Comparison of ENCODE assay signal across 16 cellular contexts in the genomic region with DNA sequence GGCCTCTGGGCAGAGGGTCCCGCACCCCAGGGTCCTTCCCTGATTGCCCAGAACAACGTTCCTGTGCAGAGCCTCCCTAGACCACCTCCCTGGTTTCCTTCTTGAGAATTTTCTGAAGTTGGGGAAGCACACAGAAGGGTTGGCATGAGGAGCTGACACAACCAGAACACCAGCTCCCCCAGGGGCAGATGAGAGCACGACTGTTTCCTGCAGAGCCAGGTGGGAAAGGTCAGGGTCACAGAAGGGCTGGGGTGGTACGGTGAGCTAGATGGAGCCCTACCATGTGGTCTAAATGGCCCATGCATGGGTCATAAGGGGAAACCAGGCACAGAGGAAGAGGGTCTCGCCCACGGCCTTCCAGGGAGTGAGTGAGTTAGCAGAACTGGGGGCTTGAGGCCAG. TPM values are rescaled to one million over a fixed set of nuclear protein-coding genes. Genes with fewer than 3 reads are reported as not detected.
DNase-seq lines count a peak whose midpoint lies in the region; ATAC-seq and TF ChIP-seq lines count a peak whose summit lies in the region.
"Had no signal": no experiment of that assay in that cellular context is flagged by ENCODE, and none has a peak within 500 bp of the region (broad histone marks: within the 10 kb centered on the region; RNA-seq: fewer than 3 reads in every experiment).

No MANE protein-coding gene starts in this region.

- H3K4me1 Mint-ChIP-seq in CD14-positive monocyte: peaks cover 90% of the 10 kb centered on the region

- TF ChIP-seq CTCF in CD14-positive monocyte (IDR thresholded peaks at IDR 0.05) (no peak), GM12873 (IDR thresholded peaks at IDR 0.05; ENCODE audit: insufficient read depth, low read depth, low read length, missing control alignments) (peak; percentile 28), OCI-LY7 (conservative IDR thresholded peaks at IDR 0.05; ENCODE audit: low read length) (peak; percentile 50)

- H3K4me1 ChIP-seq in OCI-LY7 (ENCODE audit: insufficient read depth, low read length, poor library complexity, severe bottlenecking) (peaks cover 38% of the 10 kb centered on the region), mesendoderm (ENCODE audit: control insufficient read depth, low read depth, low read length) (peaks cover 8% of the 10 kb centered on the region)

- H3K9me3 ChIP-seq in OCI-LY7 (ENCODE audit: low read length): no peaks in the 10 kb centered on the region

- peak overlapping the region in 5 of 7 donors; percentile 63 to 82 (median 79) for H3K27ac Mint-ChIP-seq in CD14-positive monocyte
- H3K27ac Mint-ChIP-seq: T-cell had no signal

- H3K27me3 ChIP-seq in mesendoderm (ENCODE audit: insufficient read depth, low read length, poor library complexity): no peaks in the 10 kb centered on the region

- intact Hi-C loops in CD14-positive monocyte (cut with micrococcal nuclease): loop anchor here in 1 of 2 donors (5.0 kb wide), 1 partner anchor 33 kb away; no protein-coding TSS in a partner anchor
- intact Hi-C loops in OCI-LY7 (cut with micrococcal nuclease; ENCODE audit: unreplicated experiment): no loop called here

- H3K79me1 ChIP-seq in mesendoderm (ENCODE audit: low read length): peaks cover 2% of the 10 kb centered on the region

- no peak overlapping the region for H2AK5ac ChIP-seq in mesendoderm (ENCODE audit: low read length)

- H2AFZ ChIP-seq in OCI-LY7 (ENCODE audit: low read length): no peak overlapping the region

- H3K56ac ChIP-seq in mesendoderm (ENCODE audit: low read length): no peak overlapping the region

- no peak overlapping the region for H3K9ac ChIP-seq in mesendoderm (ENCODE audit: low read length)

- DNase-seq in CD14-positive monocyte (ENCODE audit: low spot score) (no peak), OCI-LY7 (ENCODE audit: low spot score) (peak; percentile 31), mesendoderm (peak; percentile 42), NCI-H1694 treated with DMSO at 0.1 percent for 48 hours (lab: John Stamatoyannopoulos, UW) (no peak), NCI-H187 treated with DMSO at 0.1 percent for 48 hours (lab: John Stamatoyannopoulos, UW) (no peak)
- DNase-seq: COR-L47, DMS53, IMR-90, NCI-H1048, NCI-H146, NCI-H2107, NCI-H69, T-cell had no signal

- no peak overlapping the region for H3K4ac ChIP-seq in mesendoderm (ENCODE audit: low read depth, low read length)

- H3K4me2 ChIP-seq in OCI-LY7 (ENCODE audit: low read length) (no peak overlapping the region), mesendoderm (ENCODE audit: low read length) (no peak overlapping the region)

- POLR2A ChIA-PET in OCI-LY7 (lab: Charles Lee): interaction anchor here (0.9 to 1.6 kb wide), 3 partner anchors 8 to 20 kb away, joined by 3 to 8 read pairs (median 5); no protein-coding TSS in a partner anchor

- no peak overlapping the region for H3K4me3 ChIP-seq in OCI-LY7 (ENCODE audit: low read depth, low read length, poor library complexity, severe bottlenecking)
- no peak overlapping the region for H3K4me3 ChIP-seq in mesendoderm (ENCODE audit: low read length)

- no peak overlapping the region for H2BK5ac ChIP-seq in mesendoderm (ENCODE audit: low read length)

- no peak overlapping the region for H3K18ac ChIP-seq in mesendoderm (ENCODE audit: low read length)

- no peak overlapping the region for H3K27ac ChIP-seq in OCI-LY7 (ENCODE audit: low read depth, low read length, poor library complexity, severe bottlenecking)
- no peak overlapping the region for H3K27ac ChIP-seq in mesendoderm (ENCODE audit: low read depth, low read length)

- peaks cover 0 to 1% (median 0%) of the 10 kb centered on the region in 7 donors for H3K9me3 Mint-ChIP-seq in CD14-positive monocyte
- H3K9me3 Mint-ChIP-seq: T-cell had no signal

- no TSS peak for BruUV-seq in OCI-LY7 (replicated peaks; lab: Mats Ljungman, UMichigan)

- no peaks in the 10 kb centered on the region for H3K9me2 ChIP-seq in OCI-LY7 (ENCODE audit: insufficient read depth, low read length)

- no peak overlapping the region for H4K5ac ChIP-seq in mesendoderm (ENCODE audit: low read length)

- peaks cover 7% of the 10 kb centered on the region; the same call in 1 of the 2 replicates for H3K79me2 ChIP-seq in OCI-LY7 (ENCODE audit: insufficient read depth, low read depth, low read length)
- no peaks in the 10 kb centered on the region for H3K79me2 ChIP-seq in mesendoderm (ENCODE audit: control insufficient read depth, insufficient read depth, low read length)

- no CpG with 5 or more reads among the region's 6 CpGs for WGBS in mesendoderm (ENCODE audit: extremely low coverage, insufficient coverage, low lambda C conversion rate)

- ATAC-seq in HG03460 (IDR thresholded peaks at IDR 0.05; ENCODE audit: unreplicated experiment): no peak
- ATAC-seq: Right ventricle myocardium inferior, T-cell had no signal

- H3K36me3 ChIP-seq in OCI-LY7 (ENCODE audit: insufficient read depth, low read length) (peaks cover 75% of the 10 kb centered on the region), mesendoderm (ENCODE audit: control insufficient read depth, insufficient read depth, low read length) (no peaks in the 10 kb centered on the region)

- no peak overlapping the region for H2BK15ac ChIP-seq in mesendoderm (replicated peaks; ENCODE audit: low read depth)

- no peak overlapping the region for H2BK120ac ChIP-seq in mesendoderm (ENCODE audit: low read depth, low read length)

- no peaks in the 10 kb centered on the region for H4K20me1 ChIP-seq in OCI-LY7 (ENCODE audit: insufficient read depth, low read length)

- H3K23ac ChIP-seq in mesendoderm (ENCODE audit: low read length): no peak overlapping the region

- CTCF ChIA-PET in OCI-LY7 (lab: Charles Lee; ENCODE audit: unreplicated experiment): interaction anchor here (0.6 to 1.3 kb wide), 3 partner anchors 10 to 334 kb away, joined by 3 to 6 read pairs (median 3); a partner anchor contains a TSS

- H3K36me3 Mint-ChIP-seq in CD14-positive monocyte: peaks cover 31 to 39% of the 10 kb centered on the region in 2 donors

- peaks cover 0 to 2% (median 1%) of the 10 kb centered on the region in 3 donors for H3K27me3 Mint-ChIP-seq in CD14-positive monocyte (ENCODE audit: low read depth in 3 of 3)
- H3K27me3 Mint-ChIP-seq: T-cell had no signal

- no peak overlapping the region for H4K8ac ChIP-seq in mesendoderm (ENCODE audit: low read depth, low read length)

- H3K4me3 Mint-ChIP-seq in CD14-positive monocyte: no peak overlapping the region
- H3K4me3 Mint-ChIP-seq: T-cell had no signal

RNA-seq across cellular contexts. Expression of a gene that starts 10.4 kb away (rescaled TPM):
- polyA plus RNA-seq in CD14-positive monocyte: 10 to 100 TPM; 14.2 to 18.7 TPM
- total RNA-seq in OCI-LY7 (2014; rRNA removed; shearing (Covaris generic)): 32.0 and 44.3 TPM in 2 replicates
- 40.3 and 48.3 TPM in 2 replicates for total RNA-seq in OCI-LY7 (2022)
- polyA plus RNA-seq in mesendoderm (2013, experiment 1 of 2): 10.8 TPM
- polyA plus RNA-seq in mesendoderm (2013, experiment 2 of 2): 11.7 TPM

RNA-seq across cellular contexts. Expression of a gene that starts 38.4 kb away (rescaled TPM):
- under 1 TPM in 1 of 2 donors, not detected in 1; 0.08 TPM for polyA plus RNA-seq in CD14-positive monocyte
- total RNA-seq in OCI-LY7 (2014; rRNA removed; shearing (Covaris generic)): 18.6 and 29.4 TPM in 2 replicates
- total RNA-seq in OCI-LY7 (2022): 43.7 and 51.6 TPM in 2 replicates
- polyA plus RNA-seq in mesendoderm (2013, experiment 1 of 2): 17.2 TPM
- 17.7 TPM for polyA plus RNA-seq in mesendoderm (2013, experiment 2 of 2)

Comparison
In these comparisons a context has a peak if more than half of its experiments do, and no peak if none do; other contexts are left out.
1. DNase-seq: peak in OCI-LY7 (single experiment) and mesendoderm (single experiment); none in CD14-positive monocyte (single experiment), NCI-H1694 treated with DMSO at 0.1 percent for 48 hours (single experiment) and NCI-H187 treated with DMSO at 0.1 percent for 48 hours (single experiment).